2 cellular contexts compared by ENCODE assay signal in genomic region chr2:127580167-127581049, GRCh38.
TF ChIP-seq lines count a peak whose summit lies in the region.

No MANE protein-coding gene starts in this region.

TF ChIP-seq in HepG2, 621 proteins besides CTCF, POLR2A, EP300 and RAD21:
- no peak for TF ChIP-seq SNAI1 (CRISPR knock-in tag; IDR thresholded peaks at IDR 0.05; ENCODE audit: borderline replicate concordance)
- peak; percentile 57; the same call in 1 of the 2 replicates for TF ChIP-seq ZKSCAN8 (CRISPR knock-in tag; IDR thresholded peaks at IDR 0.05; ENCODE audit: borderline replicate concordance)

TF ChIP-seq in SK-N-SH, 30 proteins besides CTCF, POLR2A, EP300 and RAD21:
- TF ChIP-seq JUND (IDR thresholded peaks at IDR 0.05) (no peak), GATA2 (CRISPR knock-in tag; IDR thresholded peaks at IDR 0.05) (no peak), NFIC (IDR thresholded peaks at IDR 0.05; ENCODE audit: borderline replicate concordance) (no peak), EZH2phosphoT487 (IDR thresholded peaks at IDR 0.05; ENCODE audit: borderline replicate concordance, low read depth) (no peak), MEF2A (IDR thresholded peaks at IDR 0.05; ENCODE audit: borderline replicate concordance, low read depth) (no peak), GABPA (IDR thresholded peaks at IDR 0.05; ENCODE audit: low read depth) (no peak), FOXJ3 (CRISPR knock-in tag; IDR thresholded peaks at IDR 0.05) (no peak), RFX5 (IDR thresholded peaks at IDR 0.05; ENCODE audit: low read length) (no peak), NRF1 (IDR thresholded peaks at IDR 0.05; ENCODE audit: low read depth, low read length) (no peak), YY1 (IDR thresholded peaks at IDR 0.05; ENCODE audit: low read depth) (no peak), TCF12 (IDR thresholded peaks at IDR 0.05) (no peak), POLR2AphosphoS5 (IDR thresholded peaks at IDR 0.05; ENCODE audit: low read depth, low read length) (no peak), SMC3 (IDR thresholded peaks at IDR 0.05; ENCODE audit: low read depth, low read length) (no peak), ZBTB33 (IDR thresholded peaks at IDR 0.05; ENCODE audit: borderline replicate concordance, low read depth) (no peak)
- TF ChIP-seq, protein P1, sequence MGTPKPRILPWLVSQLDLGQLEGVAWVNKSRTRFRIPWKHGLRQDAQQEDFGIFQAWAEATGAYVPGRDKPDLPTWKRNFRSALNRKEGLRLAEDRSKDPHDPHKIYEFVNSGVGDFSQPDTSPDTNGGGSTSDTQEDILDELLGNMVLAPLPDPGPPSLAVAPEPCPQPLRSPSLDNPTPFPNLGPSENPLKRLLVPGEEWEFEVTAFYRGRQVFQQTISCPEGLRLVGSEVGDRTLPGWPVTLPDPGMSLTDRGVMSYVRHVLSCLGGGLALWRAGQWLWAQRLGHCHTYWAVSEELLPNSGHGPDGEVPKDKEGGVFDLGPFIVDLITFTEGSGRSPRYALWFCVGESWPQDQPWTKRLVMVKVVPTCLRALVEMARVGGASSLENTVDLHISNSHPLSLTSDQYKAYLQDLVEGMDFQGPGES (IDR thresholded peaks at IDR 0.05; ENCODE audit: low read depth, low read length), result no peak
